ENCODE assay signal across 1 cellular context in genomic region chr1:241130881-241131280, GRCh38.
TF ChIP-seq lines count a peak whose summit lies in the region.

No MANE protein-coding gene starts in this region.

TF ChIP-seq in HEK293, 187 proteins besides CTCF, POLR2A, EP300 and RAD21 (continued from another document and continues in another):
- TF ChIP-seq ZNF580 (tag by site-specific recombination; IDR thresholded peaks at IDR 0.05): peak; percentile 82
- TF ChIP-seq ZNF529 (tag by site-specific recombination; IDR thresholded peaks at IDR 0.05; ENCODE audit: insufficient replicate concordance): peak; percentile 47
- TF ChIP-seq, protein P1, sequence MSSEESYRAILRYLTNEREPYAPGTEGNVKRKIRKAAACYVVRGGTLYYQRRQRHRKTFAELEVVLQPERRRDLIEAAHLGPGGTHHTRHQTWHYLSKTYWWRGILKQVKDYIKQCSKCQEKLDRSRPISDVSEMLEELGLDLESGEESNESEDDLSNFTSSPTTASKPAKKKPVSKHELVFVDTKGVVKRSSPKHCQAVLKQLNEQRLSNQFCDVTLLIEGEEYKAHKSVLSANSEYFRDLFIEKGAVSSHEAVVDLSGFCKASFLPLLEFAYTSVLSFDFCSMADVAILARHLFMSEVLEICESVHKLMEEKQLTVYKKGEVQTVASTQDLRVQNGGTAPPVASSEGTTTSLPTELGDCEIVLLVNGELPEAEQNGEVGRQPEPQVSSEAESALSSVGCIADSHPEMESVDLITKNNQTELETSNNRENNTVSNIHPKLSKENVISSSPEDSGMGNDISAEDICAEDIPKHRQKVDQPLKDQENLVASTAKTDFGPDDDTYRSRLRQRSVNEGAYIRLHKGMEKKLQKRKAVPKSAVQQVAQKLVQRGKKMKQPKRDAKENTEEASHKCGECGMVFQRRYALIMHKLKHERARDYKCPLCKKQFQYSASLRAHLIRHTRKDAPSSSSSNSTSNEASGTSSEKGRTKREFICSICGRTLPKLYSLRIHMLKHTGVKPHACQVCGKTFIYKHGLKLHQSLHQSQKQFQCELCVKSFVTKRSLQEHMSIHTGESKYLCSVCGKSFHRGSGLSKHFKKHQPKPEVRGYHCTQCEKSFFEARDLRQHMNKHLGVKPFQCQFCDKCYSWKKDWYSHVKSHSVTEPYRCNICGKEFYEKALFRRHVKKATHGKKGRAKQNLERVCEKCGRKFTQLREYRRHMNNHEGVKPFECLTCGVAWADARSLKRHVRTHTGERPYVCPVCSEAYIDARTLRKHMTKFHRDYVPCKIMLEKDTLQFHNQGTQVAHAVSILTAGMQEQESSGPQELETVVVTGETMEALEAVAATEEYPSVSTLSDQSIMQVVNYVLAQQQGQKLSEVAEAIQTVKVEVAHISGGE (tag by site-specific recombination; conservative IDR thresholded peaks at IDR 0.05; ENCODE audit: low read depth): no peak
- TF ChIP-seq IKZF3 (tag by site-specific recombination; IDR thresholded peaks at IDR 0.05): peak; percentile 29; the same call in 1 of the 2 replicates
- peak; percentile 57; the same call in 1 of the 2 replicates for TF ChIP-seq ZBTB20 (tag by site-specific recombination; IDR thresholded peaks at IDR 0.05)
- 0 out of 2 replicates have a peak, but pooled peaks have one; percentile 24 for TF ChIP-seq ZXDB (tag by site-specific recombination; IDR thresholded peaks at IDR 0.05)
- peak; percentile 34; the same call in 1 of the 2 replicates for TF ChIP-seq PATZ1 (tag by site-specific recombination; IDR thresholded peaks at IDR 0.05)
- peak; percentile 32; the same call in 1 of the 2 replicates for TF ChIP-seq ZFP37 (tag by site-specific recombination; IDR thresholded peaks at IDR 0.05)
- TF ChIP-seq ZNF391 (tag by site-specific recombination; IDR thresholded peaks at IDR 0.05; ENCODE audit: borderline replicate concordance, low read depth): 0 out of 2 replicates have a peak, but pooled peaks have one; percentile 66
- TF ChIP-seq ZNF2 (tag by site-specific recombination; IDR thresholded peaks at IDR 0.05): peak; percentile 68; the same call in 1 of the 2 replicates
- TF ChIP-seq, protein P2, sequence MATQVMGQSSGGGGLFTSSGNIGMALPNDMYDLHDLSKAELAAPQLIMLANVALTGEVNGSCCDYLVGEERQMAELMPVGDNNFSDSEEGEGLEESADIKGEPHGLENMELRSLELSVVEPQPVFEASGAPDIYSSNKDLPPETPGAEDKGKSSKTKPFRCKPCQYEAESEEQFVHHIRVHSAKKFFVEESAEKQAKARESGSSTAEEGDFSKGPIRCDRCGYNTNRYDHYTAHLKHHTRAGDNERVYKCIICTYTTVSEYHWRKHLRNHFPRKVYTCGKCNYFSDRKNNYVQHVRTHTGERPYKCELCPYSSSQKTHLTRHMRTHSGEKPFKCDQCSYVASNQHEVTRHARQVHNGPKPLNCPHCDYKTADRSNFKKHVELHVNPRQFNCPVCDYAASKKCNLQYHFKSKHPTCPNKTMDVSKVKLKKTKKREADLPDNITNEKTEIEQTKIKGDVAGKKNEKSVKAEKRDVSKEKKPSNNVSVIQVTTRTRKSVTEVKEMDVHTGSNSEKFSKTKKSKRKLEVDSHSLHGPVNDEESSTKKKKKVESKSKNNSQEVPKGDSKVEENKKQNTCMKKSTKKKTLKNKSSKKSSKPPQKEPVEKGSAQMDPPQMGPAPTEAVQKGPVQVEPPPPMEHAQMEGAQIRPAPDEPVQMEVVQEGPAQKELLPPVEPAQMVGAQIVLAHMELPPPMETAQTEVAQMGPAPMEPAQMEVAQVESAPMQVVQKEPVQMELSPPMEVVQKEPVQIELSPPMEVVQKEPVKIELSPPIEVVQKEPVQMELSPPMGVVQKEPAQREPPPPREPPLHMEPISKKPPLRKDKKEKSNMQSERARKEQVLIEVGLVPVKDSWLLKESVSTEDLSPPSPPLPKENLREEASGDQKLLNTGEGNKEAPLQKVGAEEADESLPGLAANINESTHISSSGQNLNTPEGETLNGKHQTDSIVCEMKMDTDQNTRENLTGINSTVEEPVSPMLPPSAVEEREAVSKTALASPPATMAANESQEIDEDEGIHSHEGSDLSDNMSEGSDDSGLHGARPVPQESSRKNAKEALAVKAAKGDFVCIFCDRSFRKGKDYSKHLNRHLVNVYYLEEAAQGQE (tag by site-specific recombination; IDR thresholded peaks at IDR 0.05): no peak
- TF ChIP-seq ZNF335 (tag by site-specific recombination; conservative IDR thresholded peaks at IDR 0.05): 0 out of 2 replicates have a peak, but pooled peaks have one; percentile 32
- TF ChIP-seq ZNF26 (tag by site-specific recombination; IDR thresholded peaks at IDR 0.05): no peak
- TF ChIP-seq KLF16 (tag by site-specific recombination; IDR thresholded peaks at IDR 0.05): peak; percentile 54; the same call in 1 of the 2 replicates
- TF ChIP-seq TSHZ1 (tag by site-specific recombination; IDR thresholded peaks at IDR 0.05; ENCODE audit: borderline replicate concordance): peak; percentile 88
- no peak for TF ChIP-seq MEIS1 (CRISPR knock-in tag; IDR thresholded peaks at IDR 0.05; ENCODE audit: borderline replicate concordance)
- TF ChIP-seq ZNF394 (tag by site-specific recombination; IDR thresholded peaks at IDR 0.05; ENCODE audit: borderline replicate concordance): peak; percentile 73
- TF ChIP-seq ZNF843 (tag by site-specific recombination; IDR thresholded peaks at IDR 0.05): peak; percentile 91
- 0 out of 2 replicates have a peak, but pooled peaks have one; percentile 33 for TF ChIP-seq GFI1B (tag by site-specific recombination; IDR thresholded peaks at IDR 0.05)
- no peak for TF ChIP-seq ZNF211 (tag by site-specific recombination; IDR thresholded peaks at IDR 0.05; ENCODE audit: low read depth)
- TF ChIP-seq ZNF664 (tag by site-specific recombination; IDR thresholded peaks at IDR 0.05): peak; percentile 54; the same call in 1 of the 2 replicates
- 0 out of 2 replicates have a peak, but pooled peaks have one; percentile 81 for TF ChIP-seq ZBTB1 (tag by site-specific recombination; IDR thresholded peaks at IDR 0.05)
- TF ChIP-seq BCL11B (tag by site-specific recombination; IDR thresholded peaks at IDR 0.05; ENCODE audit: low read depth): peak; percentile 59; the same call in 1 of the 2 replicates
- TF ChIP-seq, protein P3, sequence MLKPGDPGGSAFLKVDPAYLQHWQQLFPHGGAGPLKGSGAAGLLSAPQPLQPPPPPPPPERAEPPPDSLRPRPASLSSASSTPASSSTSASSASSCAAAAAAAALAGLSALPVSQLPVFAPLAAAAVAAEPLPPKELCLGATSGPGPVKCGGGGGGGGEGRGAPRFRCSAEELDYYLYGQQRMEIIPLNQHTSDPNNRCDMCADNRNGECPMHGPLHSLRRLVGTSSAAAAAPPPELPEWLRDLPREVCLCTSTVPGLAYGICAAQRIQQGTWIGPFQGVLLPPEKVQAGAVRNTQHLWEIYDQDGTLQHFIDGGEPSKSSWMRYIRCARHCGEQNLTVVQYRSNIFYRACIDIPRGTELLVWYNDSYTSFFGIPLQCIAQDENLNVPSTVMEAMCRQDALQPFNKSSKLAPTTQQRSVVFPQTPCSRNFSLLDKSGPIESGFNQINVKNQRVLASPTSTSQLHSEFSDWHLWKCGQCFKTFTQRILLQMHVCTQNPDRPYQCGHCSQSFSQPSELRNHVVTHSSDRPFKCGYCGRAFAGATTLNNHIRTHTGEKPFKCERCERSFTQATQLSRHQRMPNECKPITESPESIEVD (tag by site-specific recombination; IDR thresholded peaks at IDR 0.05): peak; percentile 97
- 0 out of 2 replicates have a peak, but pooled peaks have one; percentile 10 for TF ChIP-seq SCRT2 (tag by site-specific recombination; IDR thresholded peaks at IDR 0.05)
- TF ChIP-seq ZFHX2 (tag by site-specific recombination; conservative IDR thresholded peaks at IDR 0.05): no peak
- TF ChIP-seq ZNF112 (tag by site-specific recombination; IDR thresholded peaks at IDR 0.05): no peak
- 0 out of 2 replicates have a peak, but pooled peaks have one; percentile 17 for TF ChIP-seq ZNF558 (tag by site-specific recombination; IDR thresholded peaks at IDR 0.05)
- peak; percentile 86; the same call in 1 of the 2 replicates for TF ChIP-seq ZSCAN23 (tag by site-specific recombination; IDR thresholded peaks at IDR 0.05)
- no peak for TF ChIP-seq TCF7L2 (IDR thresholded peaks at IDR 0.05; ENCODE audit: borderline replicate concordance, low read depth, low read length)
- peak; percentile 81 for TF ChIP-seq ZNF324 (tag by site-specific recombination; IDR thresholded peaks at IDR 0.05)
- no peak for TF ChIP-seq ZNF677 (tag by site-specific recombination; IDR thresholded peaks at IDR 0.05)
- no peak for TF ChIP-seq ZBTB10 (tag by site-specific recombination; IDR thresholded peaks at IDR 0.05)
- TF ChIP-seq KLF8 (tag by site-specific recombination; IDR thresholded peaks at IDR 0.05): peak; percentile 84
- no peak for TF ChIP-seq EGR2 (tag by site-specific recombination; IDR thresholded peaks at IDR 0.05; ENCODE audit: low read depth)
- TF ChIP-seq, protein P4, sequence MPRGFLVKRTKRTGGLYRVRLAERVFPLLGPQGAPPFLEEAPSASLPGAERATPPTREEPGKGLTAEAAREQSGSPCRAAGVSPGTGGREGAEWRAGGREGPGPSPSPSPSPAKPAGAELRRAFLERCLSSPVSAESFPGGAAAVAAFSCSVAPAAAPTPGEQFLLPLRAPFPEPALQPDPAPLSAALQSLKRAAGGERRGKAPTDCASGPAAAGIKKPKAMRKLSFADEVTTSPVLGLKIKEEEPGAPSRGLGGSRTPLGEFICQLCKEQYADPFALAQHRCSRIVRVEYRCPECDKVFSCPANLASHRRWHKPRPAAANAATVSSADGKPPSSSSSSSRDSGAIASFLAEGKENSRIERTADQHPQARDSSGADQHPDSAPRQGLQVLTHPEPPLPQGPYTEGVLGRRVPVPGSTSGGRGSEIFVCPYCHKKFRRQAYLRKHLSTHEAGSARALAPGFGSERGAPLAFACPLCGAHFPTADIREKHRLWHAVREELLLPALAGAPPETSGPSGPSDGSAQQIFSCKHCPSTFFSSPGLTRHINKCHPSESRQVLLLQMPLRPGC (tag by site-specific recombination; IDR thresholded peaks at IDR 0.05): peak; percentile 92
- 0 out of 2 replicates have a peak, but pooled peaks have one; percentile 45 for TF ChIP-seq WT1 (tag by site-specific recombination; IDR thresholded peaks at IDR 0.05)
